Comparison of ENCODE assay signal across 2 cellular contexts in the genomic region with DNA sequence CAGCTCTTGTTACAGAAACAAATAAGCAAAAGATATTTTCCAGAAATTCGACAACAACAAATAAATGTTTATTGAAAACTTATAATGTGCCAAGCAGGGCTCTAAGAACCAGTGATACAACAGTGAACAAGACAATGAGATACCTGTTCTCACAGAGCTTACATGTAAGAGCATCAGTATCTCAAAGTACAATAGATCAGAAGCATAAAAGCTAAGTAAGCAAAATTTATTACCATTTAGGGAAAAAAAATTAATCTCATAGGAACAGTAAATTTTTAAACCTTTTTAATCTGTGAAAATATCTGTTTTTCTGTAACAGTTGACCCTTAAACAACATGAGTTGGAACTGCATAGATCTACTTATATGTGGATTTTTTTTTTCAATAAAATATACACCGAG.
TF ChIP-seq lines count a peak whose summit lies in the region.

No MANE protein-coding gene starts in this region.

TF ChIP-seq in A549, 52 proteins besides CTCF, POLR2A, EP300 and RAD21 (continued from another document):
- TF ChIP-seq, protein P1, sequence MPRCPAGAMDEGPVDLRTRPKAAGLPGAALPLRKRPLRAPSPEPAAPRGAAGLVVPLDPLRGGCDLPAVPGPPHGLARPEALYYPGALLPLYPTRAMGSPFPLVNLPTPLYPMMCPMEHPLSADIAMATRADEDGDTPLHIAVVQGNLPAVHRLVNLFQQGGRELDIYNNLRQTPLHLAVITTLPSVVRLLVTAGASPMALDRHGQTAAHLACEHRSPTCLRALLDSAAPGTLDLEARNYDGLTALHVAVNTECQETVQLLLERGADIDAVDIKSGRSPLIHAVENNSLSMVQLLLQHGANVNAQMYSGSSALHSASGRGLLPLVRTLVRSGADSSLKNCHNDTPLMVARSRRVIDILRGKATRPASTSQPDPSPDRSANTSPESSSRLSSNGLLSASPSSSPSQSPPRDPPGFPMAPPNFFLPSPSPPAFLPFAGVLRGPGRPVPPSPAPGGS (IDR thresholded peaks at IDR 0.05) = no peak
- TF ChIP-seq KDM5A (IDR thresholded peaks at IDR 0.05) (no peak), MAZ (IDR thresholded peaks at IDR 0.05; ENCODE audit: borderline replicate concordance, low read depth, low read length) (no peak)

TF ChIP-seq in K562, 482 proteins besides CTCF, POLR2A, EP300 and RAD21 (continued from another document):
- TF ChIP-seq CREB1 (IDR thresholded peaks at IDR 0.05) (no peak), CREB1 (CRISPR knock-in tag; IDR thresholded peaks at IDR 0.05) (no peak), THRAP3 (IDR thresholded peaks at IDR 0.05; ENCODE audit: borderline replicate concordance) (no peak), ZNF444 (CRISPR knock-in tag; IDR thresholded peaks at IDR 0.05) (no peak), CXXC5 (CRISPR knock-in tag; IDR thresholded peaks at IDR 0.05) (no peak), ZNF354B (CRISPR knock-in tag; IDR thresholded peaks at IDR 0.05) (no peak), CBX3 (IDR thresholded peaks at IDR 0.05; ENCODE audit: borderline replicate concordance in 1 of 2, low read length in 2 of 2) (no peak), PTTG1 (tag; IDR thresholded peaks at IDR 0.05; ENCODE audit: low read depth) (no peak), C11orf30 (IDR thresholded peaks at IDR 0.05; ENCODE audit: low read depth) (peak; percentile 58), PML (IDR thresholded peaks at IDR 0.05; ENCODE audit: low read length) (no peak), ATF1 (CRISPR knock-in tag; IDR thresholded peaks at IDR 0.05) (no peak), ATF1 (tag; IDR thresholded peaks at IDR 0.05) (no peak), RFX7 (CRISPR knock-in tag; IDR thresholded peaks at IDR 0.05) (no peak), MAFG (tag; conservative IDR thresholded peaks at IDR 0.05) (peak; percentile 42; the same call in 1 of the 2 replicates), BRF1 (IDR thresholded peaks at IDR 0.05; ENCODE audit: borderline replicate concordance, extremely low read depth, insufficient read length) (no peak), RAD51 (IDR thresholded peaks at IDR 0.05; ENCODE audit: borderline replicate concordance, low read depth) (no peak), ZNF12 (CRISPR knock-in tag; IDR thresholded peaks at IDR 0.05) (no peak), PTRF (tag; IDR thresholded peaks at IDR 0.05) (no peak), SPI1 (IDR thresholded peaks at IDR 0.05; ENCODE audit: borderline replicate concordance, low read depth, low read length) (no peak), SMAD1 (IDR thresholded peaks at IDR 0.05; ENCODE audit: low read depth, low read length, partially characterized antibody) (no peak)
